ENCODE assay signal across 25 cellular contexts in genomic region chr2:98058191-98058975, GRCh38. TPM values are rescaled to one million over a fixed set of nuclear protein-coding genes. Genes with fewer than 3 reads are reported as not detected.
"Had no signal": no experiment of that assay in that cellular context is flagged by ENCODE, and none has a peak within 500 bp of the region (broad histone marks: within the 10 kb centered on the region; RNA-seq: fewer than 3 reads in every experiment).

No MANE protein-coding gene starts in this region.

- H3K27ac ChIP-seq: coronary artery, heart left ventricle, left ventricle myocardium inferior, lower lobe of right lung, pancreas, testis, transverse colon had no signal

- H3K27me3 ChIP-seq: pancreas, testis, transverse colon had no signal

- H3K4me3 ChIP-seq: coronary artery, heart left ventricle, left ventricle myocardium inferior, lower lobe of right lung, pancreas, smooth muscle cell, testis, transverse colon had no signal

- H3K4me2 ChIP-seq: smooth muscle cell had no signal

- H3K9me3 ChIP-seq: heart left ventricle, lower lobe of right lung, pancreas, testis, transverse colon had no signal

- H3K36me3 ChIP-seq: heart left ventricle, left ventricle myocardium inferior, lower lobe of right lung, pancreas, transverse colon had no signal

- H3K4me1 ChIP-seq: heart left ventricle, left ventricle myocardium inferior, lower lobe of right lung, pancreas, testis, transverse colon had no signal

- FAIRE-seq: endothelial cell of umbilical vein, frontal cortex, keratinocyte, pancreas had no signal

- DNase-seq: effector CD4-positive, alpha-beta T cell; endodermal cell; erythroblast; heart left ventricle; hypothalamus; left ventricle myocardium inferior; lower lobe of right lung; mesenchymal stem cell; midbrain; naive B cell; occipital lobe; pancreas; right cardiac atrium; stimulated activated CD4-positive, alpha-beta T cell treated with anti-CD3 and anti-CD28 coated beads, Interleukin-2, amount 100 ng/mL, for 48 hours; stimulated activated naive CD4-positive, alpha-beta T cell treated with Interleukin-2 at 50 U/mL for 16 hours; testis; transverse colon had no signal

RNA-seq across cellular contexts. Expression of gene VWA3B, which starts 28.6 kb away (rescaled TPM):
- total RNA-seq: chondrocyte, dermis microvascular lymphatic vessel endothelial cell, endothelial cell of umbilical vein, glomerular endothelial cell, smooth muscle cell had no signal
- polyA plus RNA-seq: endothelial cell of umbilical vein, keratinocyte, smooth muscle cell had no signal
